In genomic region chrX:82648062-82648461, GRCh38 we compare ENCODE assay signal across 17 cellular contexts.
DNase-seq lines count a peak whose midpoint lies in the region; TF ChIP-seq lines count a peak whose summit lies in the region.
"Had no signal": no experiment of that assay in that cellular context is flagged by ENCODE, and none has a peak within 500 bp of the region (broad histone marks: within the 10 kb centered on the region; RNA-seq: fewer than 3 reads in every experiment).

No MANE protein-coding gene starts in this region.

- peak; percentile 14; the same call in 1 of the 2 replicates for TF ChIP-seq CTCF in LNCAP (IDR thresholded peaks at IDR 0.05)

- in situ Hi-C loops in Caki2 (cut with HindIII; ENCODE audit: low pct_unique_long_range_greater_than_20kb, low sequenced_read_pairs): no loop called here

- peak; percentile 0 for DNase-seq in Caki2 (ENCODE audit: low read depth)
- peak; percentile 22 for DNase-seq in astrocyte of the hippocampus (ENCODE audit: low read depth, low spot score)
- DNase-seq in kidney tubule cell (ENCODE audit: low spot score): peak; percentile 40
- DNase-seq in COLO668 (lab: John Stamatoyannopoulos, UW; ENCODE audit: unreplicated experiment): no peak
- DNase-seq in SHP77 treated with DMSO at 0.1 percent for 48 hours (lab: John Stamatoyannopoulos, UW): no peak
- DNase-seq in EL: no peak
- DNase-seq in stimulated activated CD4-positive, alpha-beta T cell treated with anti-CD3 and anti-CD28 coated beads, Interleukin-15, amount 100 ng/mL, for 24 hours: no peak
- DNase-seq: activated CD4-positive, alpha-beta T cell treated with anti-CD3 and anti-CD28 coated beads for 48 hours; activated effector memory CD4-positive, alpha-beta T cell treated with Interleukin-2 at 50 U/mL for 16 hours; BE2C; immature natural killer cell; NCI-H1930; NCI-H510A treated with DMSO at 0.1 percent for 48 hours; PC-9; spleen; thyroid gland had no signal

Comparison
In these comparisons a context has a peak if more than half of its experiments do, and no peak if none do; other contexts are left out.
1. DNase-seq: peak in Caki2 (single experiment), astrocyte of the hippocampus (single experiment) and kidney tubule cell (single experiment); none in COLO668 (single experiment), SHP77 treated with DMSO at 0.1 percent for 48 hours (single experiment), EL (single experiment) and stimulated activated CD4-positive, alpha-beta T cell treated with anti-CD3 and anti-CD28 coated beads, Interleukin-15, amount 100 ng/mL, for 24 hours (single experiment).